In the genomic region with DNA sequence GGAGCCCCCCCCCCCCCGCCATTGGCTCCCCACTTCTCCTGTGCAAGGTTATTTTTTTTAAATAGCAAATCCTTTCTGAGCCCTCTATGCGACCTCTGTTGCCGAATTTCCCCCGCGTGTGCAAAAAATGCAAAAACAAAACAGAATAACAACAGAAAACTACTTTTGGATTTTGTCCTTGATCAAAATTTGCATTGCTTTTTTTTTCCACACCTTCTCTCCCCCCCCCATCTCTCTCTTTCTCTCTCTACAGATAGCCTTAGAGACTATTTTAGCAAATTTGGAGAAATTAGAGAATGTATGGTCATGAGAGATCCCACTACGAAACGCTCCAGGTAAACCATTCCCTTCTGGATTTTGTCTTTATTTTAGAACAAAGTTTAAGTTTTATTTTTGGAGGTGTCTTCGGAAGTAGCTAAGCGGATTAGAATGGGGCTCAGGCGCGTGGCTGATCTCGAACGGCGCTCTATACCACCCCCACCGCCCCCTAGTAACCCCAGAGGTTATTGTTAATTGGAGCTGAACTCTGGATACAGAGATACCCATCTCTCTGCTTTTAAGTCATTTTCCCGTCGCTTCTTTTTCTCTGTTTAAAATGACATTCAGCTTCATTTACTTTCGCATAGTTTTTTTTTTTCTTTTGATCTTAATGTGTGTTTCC, we compare ENCODE assay signal across 8 cellular contexts. TPM values are rescaled to one million over a fixed set of nuclear protein-coding genes. Genes with fewer than 3 reads are reported as not detected.
DNase-seq lines count a peak whose midpoint lies in the region; ATAC-seq and TF ChIP-seq lines count a peak whose summit lies in the region.

No MANE protein-coding gene starts in this region.

- H3K4me3 ChIP-seq in endodermal cell (ENCODE audit: low read length), result peak overlapping the region; percentile 90
- H3K4me3 ChIP-seq in osteoblast (ENCODE audit: insufficient read depth, low read length), result peak overlapping the region; percentile 79

- TF ChIP-seq CTCF in endodermal cell (conservative IDR thresholded peaks at IDR 0.05) (no peak), osteoblast (IDR thresholded peaks at IDR 0.05; ENCODE audit: extremely low read depth, low read depth, low read length) (no peak)

- H3K36me3 ChIP-seq in endodermal cell (ENCODE audit: control insufficient read depth, insufficient read depth, low read length) (peaks cover 26% of the 10 kb centered on the region), osteoblast (ENCODE audit: insufficient read depth, low read length) (peaks cover 3% of the 10 kb centered on the region)

- peak overlapping the region; percentile 84 for H3K4me3 Mint-ChIP-seq in endodermal cell

- H3K9ac ChIP-seq in endodermal cell (ENCODE audit: extremely low read depth, low read length, poor library complexity, severe bottlenecking), result peak overlapping the region; percentile 91

- H2AFZ ChIP-seq in osteoblast (ENCODE audit: low read length), result peak overlapping the region; percentile 5

- H3K4me1 ChIP-seq in endodermal cell (ENCODE audit: control insufficient read depth, insufficient read depth, low read length), result peaks cover 11% of the 10 kb centered on the region
- H3K4me1 ChIP-seq in osteoblast (ENCODE audit: insufficient read depth, low read length), result no peaks in the 10 kb centered on the region

- H3K4me1 Mint-ChIP-seq in endodermal cell, result peaks cover 44% of the 10 kb centered on the region

- peaks cover 8% of the 10 kb centered on the region for H3K27me3 Mint-ChIP-seq in endodermal cell (ENCODE audit: insufficient read depth)

- DNase-seq in activated effector memory CD4-positive, alpha-beta T cell treated with anti-CD3 and anti-CD28 coated beads, Interleukin-2, amount 50 U/mL, for 16 hours, result peak; percentile 74
- no peak for DNase-seq in activated effector memory CD4-positive, alpha-beta T cell treated with Interleukin-2 at 50 U/mL for 16 hours
- DNase-seq in T follicular helper cell (ENCODE audit: low read depth) (peak; percentile 8), endodermal cell (no peak), osteoblast (ENCODE audit: insufficient read length, low spot score, missing footprints) (no peak), H4 (ENCODE audit: low spot score) (no peak), hepatic stellate cell (ENCODE audit: low spot score) (no peak)

- H3K27me3 ChIP-seq in endodermal cell (ENCODE audit: control insufficient read depth, insufficient read depth, low read length, poor library complexity, severe bottlenecking), result peaks cover 3% of the 10 kb centered on the region
- peaks cover 19% of the 10 kb centered on the region for H3K27me3 ChIP-seq in osteoblast (ENCODE audit: insufficient read depth, low read length)

- ATAC-seq in HG03520 (IDR thresholded peaks at IDR 0.05; ENCODE audit: unreplicated experiment), result no peak

- H3K27ac Mint-ChIP-seq in endodermal cell, result peak overlapping the region; percentile 97

- H3K27ac ChIP-seq in endodermal cell (ENCODE audit: low read depth, low read length), result peak overlapping the region; percentile 69
- H3K27ac ChIP-seq in osteoblast (ENCODE audit: low read depth, low read length), result no peak overlapping the region

- H3K4me2 ChIP-seq in osteoblast (ENCODE audit: insufficient read depth, low read length), result peak overlapping the region; percentile 76

- H3K9me3 ChIP-seq in endodermal cell (ENCODE audit: control insufficient read depth, low read length) (no peaks in the 10 kb centered on the region), osteoblast (ENCODE audit: low read depth, low read length) (no peaks in the 10 kb centered on the region)

- H3K9me3 Mint-ChIP-seq in endodermal cell, result no peaks in the 10 kb centered on the region

- no peaks in the 10 kb centered on the region for H4K20me1 ChIP-seq in osteoblast (ENCODE audit: insufficient read depth, low read length)

- no peaks in the 10 kb centered on the region for H3K79me2 ChIP-seq in osteoblast (ENCODE audit: insufficient read depth, low read length)

- peaks cover 23% of the 10 kb centered on the region for H3K36me3 Mint-ChIP-seq in endodermal cell (ENCODE audit: low read depth)

- WGBS in endodermal cell (ENCODE audit: insufficient coverage in 1 of 2, insufficient read length in 1 of 2), 2 experiments, result 0% methylated on average over 2 to 16 of the region's 18 CpGs

RNA-seq across cellular contexts. Expression of gene MSI2, which starts 1.0 kb away (rescaled TPM):
- total RNA-seq in endodermal cell, result 100 to 1,000 TPM in 1 of 2 donors, 10 to 100 TPM in 1; 88.3 to 114 TPM
- 70.0 TPM for polyA plus RNA-seq in endodermal cell (2013, experiment 1 of 2)
- 63.0 TPM for polyA plus RNA-seq in endodermal cell (2013, experiment 2 of 2)
- total RNA-seq in osteoblast, result 17.4 and 23.2 TPM in 2 replicates
- 23.6 and 27.7 TPM in 2 replicates for total RNA-seq in H4 (2014; rRNA removed; shearing (Covaris generic))

Comparison
In these comparisons a context has a peak if more than half of its experiments do, and no peak if none do; other contexts are left out.
1. DNase-seq: peak in activated effector memory CD4-positive, alpha-beta T cell treated with anti-CD3 and anti-CD28 coated beads, Interleukin-2, amount 50 U/mL, for 16 hours (single experiment) and T follicular helper cell (single experiment); none in activated effector memory CD4-positive, alpha-beta T cell treated with Interleukin-2 at 50 U/mL for 16 hours (single experiment), endodermal cell (single experiment), osteoblast (single experiment), H4 (single experiment) and hepatic stellate cell (single experiment).